Comparison of ENCODE assay signal across 8 cellular contexts in genomic region chr19:19224852-19225494, GRCh38. TPM values are rescaled to one million over a fixed set of nuclear protein-coding genes. Genes with fewer than 3 reads are reported as not detected.
DNase-seq lines count a peak whose midpoint lies in the region; ATAC-seq and TF ChIP-seq lines count a peak whose summit lies in the region.

No MANE protein-coding gene starts in this region.

- no peak overlapping the region for H3K4me3 ChIP-seq in lower leg skin (ENCODE audit: low read depth, poor library complexity, severe bottlenecking)

- peak; percentile 77 for TF ChIP-seq CTCF in chondrocyte (IDR thresholded peaks at IDR 0.05)
- TF ChIP-seq CTCF in lower leg skin (IDR thresholded peaks at IDR 0.05): peak in 1 of 3 donors; percentile 13

- no peak overlapping the region for H3K27ac Mint-ChIP-seq in chondrocyte (ENCODE audit: unreplicated experiment)

- peak; percentile 64 for ATAC-seq in GM18505 (IDR thresholded peaks at IDR 0.05; ENCODE audit: unreplicated experiment)
- ATAC-seq in HG02970 (IDR thresholded peaks at IDR 0.05; ENCODE audit: low FRiP score, unreplicated experiment): no peak

- H3K27me3 Mint-ChIP-seq in chondrocyte (ENCODE audit: low read depth): peaks cover 32% of the 10 kb centered on the region

- no peak for TF ChIP-seq POLR2A in GM18505 (IDR thresholded peaks at IDR 0.05; ENCODE audit: borderline replicate concordance, extremely low read depth, insufficient read depth, insufficient read length)
- TF ChIP-seq POLR2A in lower leg skin (IDR thresholded peaks at IDR 0.05): no peak

- peaks cover 2% of the 10 kb centered on the region for H3K4me1 Mint-ChIP-seq in chondrocyte (ENCODE audit: low read depth)

- intact Hi-C loops in lower leg skin (cut with DNase I; ENCODE audit: low total_unique reads): no loop called here

- DNase-seq in NCI-H1930 (lab: John Stamatoyannopoulos, UW) (peak; percentile 36 to 45), chondrocyte (ENCODE audit: low spot score) (no peak), lower leg skin (ENCODE audit: low spot score in 2 of 2) (peak; percentile 31 to 88), NCI-H1092 (lab: John Stamatoyannopoulos, UW) (no peak)
- peak; percentile 73 for DNase-seq in activated CD4-positive, CD25-positive, alpha-beta regulatory T cell treated with anti-CD3 and anti-CD28 coated beads, Interleukin-2, amount 50 U/mL, for 72 hours
- peak; percentile 62 for DNase-seq in stimulated activated CD8-positive, alpha-beta memory T cell treated with anti-CD3 and anti-CD28 coated beads, Interleukin-12 subunit alpha, Interleukin-12 subunit beta, amount 100 ng/mL, for 1 hour (ENCODE audit: low read depth)

- no peaks in the 10 kb centered on the region for H3K36me3 Mint-ChIP-seq in chondrocyte (ENCODE audit: low read depth)

- WGBS in lower leg skin, 2 donors: 3 to 11% methylated on average over 8 to 51 of the region's 59 CpGs

- H3K4me3 Mint-ChIP-seq in chondrocyte (ENCODE audit: unreplicated experiment): peak overlapping the region; percentile 41

- no peaks in the 10 kb centered on the region for H3K9me3 Mint-ChIP-seq in chondrocyte (ENCODE audit: low read depth)

RNA-seq across cellular contexts. Expression of gene NCAN, which starts 13.2 kb away (rescaled TPM):
- total RNA-seq in chondrocyte (not detected in 3 replicates), lower leg skin (not detected)

RNA-seq across cellular contexts. Expression of gene NR2C2AP, which starts 21.8 kb away (rescaled TPM):
- total RNA-seq in chondrocyte (6.4 to 13.4 TPM (median 8.3 TPM) in 3 replicates), lower leg skin (10 to 100 TPM; 13.7 to 24.2 (median 22.5) TPM)

RNA-seq across cellular contexts. Expression of gene RFXANK, which starts 32.9 kb away (rescaled TPM):
- total RNA-seq in chondrocyte (64.8 to 68.9 TPM (median 66.5 TPM) in 3 replicates), lower leg skin (10 to 100 TPM; 40.1 to 59.0 (median 48.8) TPM)

RNA-seq across cellular contexts. Expression of gene BORCS8, which starts 33.0 kb away (rescaled TPM):
- total RNA-seq in chondrocyte (14.5 to 29.6 TPM (median 14.6 TPM) in 3 replicates), lower leg skin (10 to 100 TPM in 2 of 4 donors, 1 to 10 TPM in 2; 4.4 to 15.2 (median 10.9) TPM)

RNA-seq across cellular contexts. Expression of gene TM6SF2, which starts 48.1 kb away (rescaled TPM):
- total RNA-seq in chondrocyte (2.7 to 5.9 TPM (median 3.7 TPM) in 3 replicates), lower leg skin (under 1 TPM in 1 of 4 donors, not detected in 3; 0.20 TPM)

Comparison
In these comparisons a context has a peak if more than half of its experiments do, and no peak if none do; other contexts are left out.
1. DNase-seq: peak in NCI-H1930 (2 of 2), activated CD4-positive, CD25-positive, alpha-beta regulatory T cell treated with anti-CD3 and anti-CD28 coated beads, Interleukin-2, amount 50 U/mL, for 72 hours (single experiment), lower leg skin (2 of 2) and stimulated activated CD8-positive, alpha-beta memory T cell treated with anti-CD3 and anti-CD28 coated beads, Interleukin-12 subunit alpha, Interleukin-12 subunit beta, amount 100 ng/mL, for 1 hour (single experiment); none in chondrocyte (single experiment) and NCI-H1092 (single experiment).